Comparison of ENCODE assay signal across 1 cellular context in genomic region chr15:70535955-70536338, GRCh38.
TF ChIP-seq lines count a peak whose summit lies in the region.

No MANE protein-coding gene starts in this region.

TF ChIP-seq in GM23338, 12 proteins besides CTCF, POLR2A, EP300 and RAD21 (continued from another document):
- TF ChIP-seq ZNF462 (CRISPR knock-in tag; IDR thresholded peaks at IDR 0.05) (no peak), JUNB (IDR thresholded peaks at IDR 0.05; ENCODE audit: unreplicated experiment) (no peak), STAT1 (IDR thresholded peaks at IDR 0.05; ENCODE audit: unreplicated experiment) (no peak), EZH2phosphoT487 (IDR thresholded peaks at IDR 0.05; ENCODE audit: unreplicated experiment) (no peak), EZH2 (IDR thresholded peaks at IDR 0.05; ENCODE audit: low read depth, unreplicated experiment) (no peak), ZNF331 (CRISPR knock-in tag; IDR thresholded peaks at IDR 0.05; ENCODE audit: low read depth) (no peak), ETS1 (IDR thresholded peaks at IDR 0.05) (no peak), POLR2AphosphoS5 (IDR thresholded peaks at IDR 0.05; ENCODE audit: low read depth) (no peak)
- TF ChIP-seq, protein P1, sequence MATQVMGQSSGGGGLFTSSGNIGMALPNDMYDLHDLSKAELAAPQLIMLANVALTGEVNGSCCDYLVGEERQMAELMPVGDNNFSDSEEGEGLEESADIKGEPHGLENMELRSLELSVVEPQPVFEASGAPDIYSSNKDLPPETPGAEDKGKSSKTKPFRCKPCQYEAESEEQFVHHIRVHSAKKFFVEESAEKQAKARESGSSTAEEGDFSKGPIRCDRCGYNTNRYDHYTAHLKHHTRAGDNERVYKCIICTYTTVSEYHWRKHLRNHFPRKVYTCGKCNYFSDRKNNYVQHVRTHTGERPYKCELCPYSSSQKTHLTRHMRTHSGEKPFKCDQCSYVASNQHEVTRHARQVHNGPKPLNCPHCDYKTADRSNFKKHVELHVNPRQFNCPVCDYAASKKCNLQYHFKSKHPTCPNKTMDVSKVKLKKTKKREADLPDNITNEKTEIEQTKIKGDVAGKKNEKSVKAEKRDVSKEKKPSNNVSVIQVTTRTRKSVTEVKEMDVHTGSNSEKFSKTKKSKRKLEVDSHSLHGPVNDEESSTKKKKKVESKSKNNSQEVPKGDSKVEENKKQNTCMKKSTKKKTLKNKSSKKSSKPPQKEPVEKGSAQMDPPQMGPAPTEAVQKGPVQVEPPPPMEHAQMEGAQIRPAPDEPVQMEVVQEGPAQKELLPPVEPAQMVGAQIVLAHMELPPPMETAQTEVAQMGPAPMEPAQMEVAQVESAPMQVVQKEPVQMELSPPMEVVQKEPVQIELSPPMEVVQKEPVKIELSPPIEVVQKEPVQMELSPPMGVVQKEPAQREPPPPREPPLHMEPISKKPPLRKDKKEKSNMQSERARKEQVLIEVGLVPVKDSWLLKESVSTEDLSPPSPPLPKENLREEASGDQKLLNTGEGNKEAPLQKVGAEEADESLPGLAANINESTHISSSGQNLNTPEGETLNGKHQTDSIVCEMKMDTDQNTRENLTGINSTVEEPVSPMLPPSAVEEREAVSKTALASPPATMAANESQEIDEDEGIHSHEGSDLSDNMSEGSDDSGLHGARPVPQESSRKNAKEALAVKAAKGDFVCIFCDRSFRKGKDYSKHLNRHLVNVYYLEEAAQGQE (IDR thresholded peaks at IDR 0.05; ENCODE audit: unreplicated experiment) = no peak
